In the genomic region with DNA sequence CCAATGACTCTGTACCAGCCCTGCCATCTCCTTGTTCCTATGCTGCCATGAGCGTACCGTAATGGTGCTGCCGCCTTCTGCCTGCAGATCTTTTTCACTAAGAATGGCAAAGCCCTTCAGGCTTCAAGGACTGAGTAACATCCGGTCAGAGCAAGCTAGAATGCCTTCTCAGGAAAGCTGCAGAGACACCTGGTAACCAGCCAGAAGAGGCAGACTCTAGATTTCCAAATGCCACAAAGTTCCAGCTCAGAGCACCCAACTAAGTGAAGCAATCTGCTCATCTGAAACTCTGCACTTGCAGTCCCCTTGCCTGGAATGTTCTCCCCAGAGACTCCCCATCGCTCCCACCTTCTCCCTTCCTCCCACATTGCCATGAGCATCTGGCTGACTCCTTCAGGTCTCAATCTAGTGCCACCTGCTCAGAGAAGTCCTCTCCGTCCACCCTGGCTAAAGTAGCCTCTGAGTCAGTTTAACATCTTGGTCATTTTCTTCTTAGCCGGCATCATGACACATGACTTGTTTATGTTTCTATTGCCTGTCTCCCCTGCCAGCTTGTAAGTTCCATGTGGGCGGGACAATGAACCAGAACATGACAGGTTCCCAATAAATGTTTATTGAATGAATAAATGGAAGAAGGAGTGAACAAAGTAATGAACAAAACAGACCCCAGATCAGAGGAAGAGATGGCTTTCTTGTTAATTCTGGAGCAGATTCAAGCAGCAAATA, we compare ENCODE assay signal across 20 cellular contexts. TPM values are rescaled to one million over a fixed set of nuclear protein-coding genes. Genes with fewer than 3 reads are reported as not detected.
DNase-seq lines count a peak whose midpoint lies in the region; TF ChIP-seq lines count a peak whose summit lies in the region.
"Had no signal": no experiment of that assay in that cellular context is flagged by ENCODE, and none has a peak within 500 bp of the region (broad histone marks: within the 10 kb centered on the region; RNA-seq: fewer than 3 reads in every experiment).

No MANE protein-coding gene starts in this region.

- H3K4me2 ChIP-seq in MM.1S (ENCODE audit: low read depth, low read length), result no peak overlapping the region

- H3K4me3 Mint-ChIP-seq in dendritic cell treated with granulocyte-macrophage colony-stimulating factor and Interleukin-4, amounts not matched to agents 40 ng/mL and 50 ng/mL, for 4 days, result no peak overlapping the region
- H3K4me3 Mint-ChIP-seq: activated CD8-positive, alpha-beta memory T cell treated with anti-CD3 and anti-CD28 coated beads, Interleukin-2, amount 10 ng/mL, durations not matched to agents 7 days and 5 days; H9 had no signal

- no peaks in the 10 kb centered on the region for H3K9me3 Mint-ChIP-seq in dendritic cell treated with granulocyte-macrophage colony-stimulating factor and Interleukin-4, amounts not matched to agents 40 ng/mL and 50 ng/mL, for 4 days
- H3K9me3 Mint-ChIP-seq: H9 had no signal

- H3K4me1 ChIP-seq in MM.1S (ENCODE audit: low read length) (peaks cover 51% of the 10 kb centered on the region), prostate gland (replicated peaks) (no peaks in the 10 kb centered on the region)

- intact Hi-C loops in dendritic cell treated with granulocyte-macrophage colony-stimulating factor and Interleukin-4, amounts not matched to agents 40 ng/mL and 50 ng/mL, for 4 days (cut with micrococcal nuclease), result no loop called here
- intact Hi-C loops in prostate gland (cut with DNase I), result no loop called here

- H3K27ac Mint-ChIP-seq in dendritic cell treated with granulocyte-macrophage colony-stimulating factor and Interleukin-4, amounts not matched to agents 40 ng/mL and 50 ng/mL, for 4 days, result peak overlapping the region; percentile 65
- H3K27ac Mint-ChIP-seq: activated CD8-positive, alpha-beta memory T cell treated with anti-CD3 and anti-CD28 coated beads, Interleukin-2, amount 10 ng/mL, durations not matched to agents 7 days and 5 days had no signal

- H3K79me2 ChIP-seq in MM.1S (ENCODE audit: low read length), result 0 out of 2 replicates have a peak, but pooled peaks cover 4% of the 10 kb centered on the region

- H2AFZ ChIP-seq in MM.1S (ENCODE audit: low read length), result no peak overlapping the region

- WGBS in prostate gland, result 47% methylated on average over 8 of the region's 8 CpGs

- no peaks in the 10 kb centered on the region for H3K9me2 ChIP-seq in MM.1S (replicated peaks; ENCODE audit: insufficient read depth, low read length)

- H3K4me1 Mint-ChIP-seq in dendritic cell treated with granulocyte-macrophage colony-stimulating factor and Interleukin-4, amounts not matched to agents 40 ng/mL and 50 ng/mL, for 4 days (ENCODE audit: low read depth), result peaks cover 48% of the 10 kb centered on the region

- H3K9me3 ChIP-seq in MM.1S (replicated peaks; ENCODE audit: insufficient read depth, low read length) (no peaks in the 10 kb centered on the region), prostate gland (no peaks in the 10 kb centered on the region)

- no peaks in the 10 kb centered on the region for H3K36me3 ChIP-seq in MM.1S (replicated peaks; ENCODE audit: insufficient read depth, low read length)
- H3K36me3 ChIP-seq in prostate gland, result no peaks in the 10 kb centered on the region

- peak overlapping the region; percentile 16; the same call in 1 of the 2 replicates for H3K27ac ChIP-seq in MM.1S (ENCODE audit: low read length)
- no peak overlapping the region for H3K27ac ChIP-seq in prostate gland

- H3K27me3 ChIP-seq in MM.1S (replicated peaks; ENCODE audit: insufficient read depth, low read length), result no peaks in the 10 kb centered on the region
- H3K27me3 ChIP-seq in prostate gland (replicated peaks; ENCODE audit: insufficient read depth), result no peaks in the 10 kb centered on the region

- peaks cover 22% of the 10 kb centered on the region for H3K27me3 Mint-ChIP-seq in dendritic cell treated with granulocyte-macrophage colony-stimulating factor and Interleukin-4, amounts not matched to agents 40 ng/mL and 50 ng/mL, for 4 days
- H3K27me3 Mint-ChIP-seq: activated CD8-positive, alpha-beta memory T cell treated with anti-CD3 and anti-CD28 coated beads, Interleukin-2, amount 10 ng/mL, durations not matched to agents 7 days and 5 days had no signal

- no peak overlapping the region for H3K9ac ChIP-seq in MM.1S (ENCODE audit: low read length)

- H3F3A ChIP-seq in MM.1S (ENCODE audit: insufficient read depth, low read length), result peaks cover 37% of the 10 kb centered on the region

- H3K4me3 ChIP-seq in MM.1S (ENCODE audit: low read length) (no peak overlapping the region), prostate gland (no peak overlapping the region)
- H3K4me3 ChIP-seq: GM12878 had no signal

- TF ChIP-seq CTCF in MM.1S (IDR thresholded peaks at IDR 0.05; ENCODE audit: low read length), result no peak
- TF ChIP-seq CTCF in prostate gland (IDR thresholded peaks at IDR 0.05), result no peak

- no peaks in the 10 kb centered on the region for H4K20me1 ChIP-seq in MM.1S (ENCODE audit: insufficient read depth, low read length)

- no peaks in the 10 kb centered on the region for H3K36me3 Mint-ChIP-seq in dendritic cell treated with granulocyte-macrophage colony-stimulating factor and Interleukin-4, amounts not matched to agents 40 ng/mL and 50 ng/mL, for 4 days (ENCODE audit: low read depth)

- no peak for TF ChIP-seq POLR2A in prostate gland (IDR thresholded peaks at IDR 0.05)

- DNase-seq in NCI-H510A treated with DMSO at 0.1 percent for 48 hours (lab: John Stamatoyannopoulos, UW), result peak; percentile 11
- no peak for DNase-seq in NCI-H510A (lab: John Stamatoyannopoulos, UW)
- no peak for DNase-seq in MM.1S
- peak; percentile 24 for DNase-seq in prostate gland (ENCODE audit: low spot score)
- DNase-seq in stimulated activated CD4-positive, alpha-beta T cell treated with anti-CD3 and anti-CD28 coated beads, Interleukin-1b, Interleukin-23, amount 100 ng/mL, for 48 hours, result no peak
- DNase-seq in stimulated activated CD4-positive, alpha-beta T cell treated with anti-CD3 and anti-CD28 coated beads, Interleukin-4, amount 100 ng/mL, for 24 hours, result no peak
- no peak for DNase-seq in NCI-H82 (lab: John Stamatoyannopoulos, UW)
- DNase-seq: 8988T; activated CD8-positive, alpha-beta memory T cell treated with anti-CD3 and anti-CD28 coated beads, Interleukin-2, amount 10 ng/mL, durations not matched to agents 7 days and 5 days; glutamatergic neuron; H9; left ventricle myocardium superior; NCI-H1417 treated with DMSO at 0.1 percent for 48 hours; NCI-H524 treated with DMSO at 0.1 percent for 48 hours; SHP77 treated with DMSO at 0.1 percent for 48 hours; stimulated activated CD4-positive, alpha-beta T cell treated with anti-CD3 and anti-CD28 coated beads, Interleukin-12 subunit alpha, Interleukin-12 subunit beta, amount 100 ng/mL, for 4 hours had no signal

RNA-seq across cellular contexts. Expression of a gene that starts 6.9 kb away (rescaled TPM):
- total RNA-seq in prostate gland, result not detected
- total RNA-seq: activated CD8-positive, alpha-beta memory T cell treated with anti-CD3 and anti-CD28 coated beads, Interleukin-2, amount 10 ng/mL, durations not matched to agents 7 days and 5 days; dermis microvascular lymphatic vessel endothelial cell; H9; left ventricle myocardium superior; urinary bladder had no signal

RNA-seq across cellular contexts. Expression of a gene that starts 44.0 kb away (rescaled TPM):
- 10 to 100 TPM in 1 of 2 donors, 1 to 10 TPM in 1; 7.8 to 23.3 TPM for total RNA-seq in prostate gland

Comparison
In these comparisons a context has a peak if more than half of its experiments do, and no peak if none do; other contexts are left out.
1. DNase-seq: peak in NCI-H510A treated with DMSO at 0.1 percent for 48 hours (single experiment) and prostate gland (single experiment); none in NCI-H510A (single experiment), MM.1S (single experiment), stimulated activated CD4-positive, alpha-beta T cell treated with anti-CD3 and anti-CD28 coated beads, Interleukin-1b, Interleukin-23, amount 100 ng/mL, for 48 hours (single experiment), stimulated activated CD4-positive, alpha-beta T cell treated with anti-CD3 and anti-CD28 coated beads, Interleukin-4, amount 100 ng/mL, for 24 hours (single experiment) and NCI-H82 (single experiment).